In genomic region chr15:69713726-69714559, GRCh38 we compare ENCODE assay signal across 8 cellular contexts.
DNase-seq lines count a peak whose midpoint lies in the region; ATAC-seq and TF ChIP-seq lines count a peak whose summit lies in the region.

No MANE protein-coding gene starts in this region.

- H3K4me1 ChIP-seq in naive thymus-derived CD4-positive, alpha-beta T cell (ENCODE audit: control insufficient read depth in 2 of 2, insufficient read depth in 2 of 2, low read length in 2 of 2): peaks cover 32 to 50% of the 10 kb centered on the region in 2 donors
- no peaks in the 10 kb centered on the region for H3K4me1 ChIP-seq in right atrium auricular region

- peak; percentile 94 for DNase-seq in activated CD4-positive, alpha-beta T cell treated with anti-CD3 and anti-CD28 coated beads, Interleukin-2, amount 10 ng/mL, durations not matched to agents 24 days and 14 days
- peak in 8 of 9 donors; percentile 60 to 80 (median 70) for DNase-seq in naive thymus-derived CD4-positive, alpha-beta T cell
- DNase-seq in NCI-H1417 (lab: John Stamatoyannopoulos, UW): no peak
- DNase-seq in NCI-H2171 (lab: John Stamatoyannopoulos, UW): no peak
- DNase-seq in right atrium auricular region (ENCODE audit: low spot score): no peak
- DNase-seq in omental fat pad (ENCODE audit: low spot score): no peak

- TF ChIP-seq CTCF in right atrium auricular region (IDR thresholded peaks at IDR 0.05) (no peak), omental fat pad (IDR thresholded peaks at IDR 0.05) (no peak)

- POLR2A ChIA-PET in naive thymus-derived CD4-positive, alpha-beta T cell (lab: Charles Lee): interaction anchor here (0.6 to 4.5 kb wide), 9 partner anchors 10 to 821 kb away, joined by 3 to 44 read pairs (median 5); partner anchors contain the start of genes RPLP1 and TLE3

- no peaks in the 10 kb centered on the region for H3K27me3 ChIP-seq in naive thymus-derived CD4-positive, alpha-beta T cell (ENCODE audit: control insufficient read depth in 2 of 2, insufficient read depth in 2 of 2, low read length in 2 of 2)
- no peaks in the 10 kb centered on the region for H3K27me3 ChIP-seq in right atrium auricular region

- H3K27me3 Mint-ChIP-seq in activated CD4-positive, alpha-beta T cell treated with anti-CD3 and anti-CD28 coated beads, Interleukin-2, amount 10 ng/mL, durations not matched to agents 24 days and 14 days: peaks cover 16% of the 10 kb centered on the region
- peaks cover 0 to 22% (median 0%) of the 10 kb centered on the region in 5 donors for H3K27me3 Mint-ChIP-seq in naive thymus-derived CD4-positive, alpha-beta T cell

- CTCF ChIA-PET in naive thymus-derived CD4-positive, alpha-beta T cell (lab: Charles Lee): interaction anchor here (0.6 to 1.5 kb wide), 6 partner anchors 9 to 308 kb away, joined by 3 read pairs; no protein-coding TSS in a partner anchor

- ATAC-seq in GM18867 (IDR thresholded peaks at IDR 0.05; ENCODE audit: unreplicated experiment) (peak; percentile 87), HG03045 (IDR thresholded peaks at IDR 0.05; ENCODE audit: unreplicated experiment) (peak; percentile 78), omental fat pad (ENCODE audit: low FRiP score) (no peak)
- ATAC-seq in naive thymus-derived CD4-positive, alpha-beta T cell: peak; percentile 88

- peaks cover 52% of the 10 kb centered on the region for H3K4me1 Mint-ChIP-seq in activated CD4-positive, alpha-beta T cell treated with anti-CD3 and anti-CD28 coated beads, Interleukin-2, amount 10 ng/mL, durations not matched to agents 24 days and 14 days
- H3K4me1 Mint-ChIP-seq in naive thymus-derived CD4-positive, alpha-beta T cell: peaks cover 31 to 63% (median 54%) of the 10 kb centered on the region in 7 donors

- H3K36me3 ChIP-seq in naive thymus-derived CD4-positive, alpha-beta T cell (ENCODE audit: control insufficient read depth in 2 of 3, insufficient read depth in 3 of 3, low read length in 3 of 3): no peaks in the 10 kb centered on the region
- no peaks in the 10 kb centered on the region for H3K36me3 ChIP-seq in right atrium auricular region

- H3K27ac Mint-ChIP-seq in activated CD4-positive, alpha-beta T cell treated with anti-CD3 and anti-CD28 coated beads, Interleukin-2, amount 10 ng/mL, durations not matched to agents 24 days and 14 days: peak overlapping the region; percentile 84
- peak overlapping the region; percentile 71 to 90 (median 78) for H3K27ac Mint-ChIP-seq in naive thymus-derived CD4-positive, alpha-beta T cell

- peaks cover 4% of the 10 kb centered on the region for H3K36me3 Mint-ChIP-seq in activated CD4-positive, alpha-beta T cell treated with anti-CD3 and anti-CD28 coated beads, Interleukin-2, amount 10 ng/mL, durations not matched to agents 24 days and 14 days (ENCODE audit: low read depth)
- peaks cover 0 to 24% (median 4%) of the 10 kb centered on the region in 5 donors for H3K36me3 Mint-ChIP-seq in naive thymus-derived CD4-positive, alpha-beta T cell

- H3K27ac ChIP-seq in naive thymus-derived CD4-positive, alpha-beta T cell (ENCODE audit: low read depth, low read length): no peak overlapping the region
- H3K27ac ChIP-seq in right atrium auricular region: no peak overlapping the region

- intact Hi-C loops in activated CD4-positive, alpha-beta T cell treated with anti-CD3 and anti-CD28 coated beads, Interleukin-2, amount 10 ng/mL, durations not matched to agents 24 days and 14 days (cut with micrococcal nuclease): loop anchor here (1.0 to 5.0 kb wide), 7 partner anchors 35 to 773 kb away; no protein-coding TSS in a partner anchor
- intact Hi-C loops in naive thymus-derived CD4-positive, alpha-beta T cell (cut with micrococcal nuclease): loop anchor here (1.0 to 10.0 kb wide), 10 partner anchors 37 to 958 kb away; no protein-coding TSS in a partner anchor

- no peak overlapping the region for H3K4me3 ChIP-seq in naive thymus-derived CD4-positive, alpha-beta T cell (ENCODE audit: low read length)
- H3K4me3 ChIP-seq in right atrium auricular region: no peak overlapping the region

- H3K9me3 ChIP-seq in naive thymus-derived CD4-positive, alpha-beta T cell (ENCODE audit: control insufficient read depth in 2 of 3, low read length in 3 of 3): peaks cover 0 to 8% (median 0%) of the 10 kb centered on the region in 3 experiments
- peaks cover 0 to 2% of the 10 kb centered on the region in 2 donors for H3K9me3 ChIP-seq in right atrium auricular region

- H3K4me3 Mint-ChIP-seq in activated CD4-positive, alpha-beta T cell treated with anti-CD3 and anti-CD28 coated beads, Interleukin-2, amount 10 ng/mL, durations not matched to agents 24 days and 14 days: peak overlapping the region; percentile 61
- H3K4me3 Mint-ChIP-seq in naive thymus-derived CD4-positive, alpha-beta T cell: peak overlapping the region; percentile 52 to 80 (median 72)

- H3K9me3 Mint-ChIP-seq in activated CD4-positive, alpha-beta T cell treated with anti-CD3 and anti-CD28 coated beads, Interleukin-2, amount 10 ng/mL, durations not matched to agents 24 days and 14 days: peaks cover 11% of the 10 kb centered on the region
- peaks cover 0 to 14% (median 6%) of the 10 kb centered on the region in 11 donors for H3K9me3 Mint-ChIP-seq in naive thymus-derived CD4-positive, alpha-beta T cell

Comparison
In these comparisons a context has a peak if more than half of its experiments do, and no peak if none do; other contexts are left out.
1. DNase-seq: peak in activated CD4-positive, alpha-beta T cell treated with anti-CD3 and anti-CD28 coated beads, Interleukin-2, amount 10 ng/mL, durations not matched to agents 24 days and 14 days (single experiment) and naive thymus-derived CD4-positive, alpha-beta T cell (8 of 9); none in NCI-H1417 (0 of 3), NCI-H2171 (single experiment), right atrium auricular region (single experiment) and omental fat pad (single experiment).